Comparison of ENCODE assay signal across 8 cellular contexts in the genomic region with DNA sequence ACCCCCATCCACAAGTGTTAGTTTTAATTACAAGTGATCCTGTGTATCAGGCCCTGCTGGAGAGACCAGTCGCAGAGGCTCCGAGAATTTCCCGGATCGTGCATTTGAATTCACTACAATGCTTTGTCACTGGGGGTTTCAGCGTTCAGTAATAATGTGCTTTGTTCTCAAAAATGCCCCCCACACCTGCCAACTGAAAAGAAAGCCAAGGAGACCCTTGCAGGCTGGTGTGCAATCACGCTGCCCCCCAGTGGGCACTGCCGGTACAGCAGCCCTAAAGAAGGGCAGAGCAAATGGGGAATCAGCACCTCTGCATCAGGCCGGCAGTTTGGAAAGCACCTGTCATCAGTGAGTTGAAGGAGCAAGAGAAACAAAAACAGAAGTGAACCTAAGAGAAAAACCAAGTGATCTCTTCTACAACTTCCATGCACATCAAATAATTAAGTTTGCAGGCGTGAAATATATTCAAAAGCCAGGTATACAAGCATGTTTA.
DNase-seq lines count a peak whose midpoint lies in the region; ATAC-seq and TF ChIP-seq lines count a peak whose summit lies in the region.

No MANE protein-coding gene starts in this region.

- TF ChIP-seq CTCF in epithelial cell of proximal tubule (conservative IDR thresholded peaks at IDR 0.05; ENCODE audit: low read depth, low read length) (peak; percentile 100), natural killer cell (IDR thresholded peaks at IDR 0.05) (peak; percentile 83)

- no peaks in the 10 kb centered on the region for H3K9me3 Mint-ChIP-seq in natural killer cell

- H3K36me3 Mint-ChIP-seq in natural killer cell: no peaks in the 10 kb centered on the region

- ATAC-seq in GM18873 (IDR thresholded peaks at IDR 0.05; ENCODE audit: low FRiP score, unreplicated experiment): peak; percentile 90
- peak; percentile 61 for ATAC-seq in HG03097 (IDR thresholded peaks at IDR 0.05; ENCODE audit: low FRiP score, unreplicated experiment)
- peak; percentile 66 to 78 (median 71) for ATAC-seq in natural killer cell

- no peak overlapping the region for H3K4me3 ChIP-seq in epithelial cell of proximal tubule (ENCODE audit: low read depth, low read length)

- H3K4me1 Mint-ChIP-seq in natural killer cell: peaks cover 0 to 9% of the 10 kb centered on the region in 2 donors

- no peak overlapping the region for H3K27ac Mint-ChIP-seq in natural killer cell

- H3K27me3 Mint-ChIP-seq in natural killer cell (ENCODE audit: low read depth in 2 of 2): peaks cover 16 to 24% of the 10 kb centered on the region in 2 donors

- intact Hi-C loops in natural killer cell (cut with micrococcal nuclease): loop anchor here (1.0 to 10.0 kb wide), 2 partner anchors 413 to 1307 kb away; no protein-coding TSS in a partner anchor

- peak in 11 of 14 donors; percentile 6 to 65 (median 27) for DNase-seq in C1 segment of cervical spinal cord (lab: John Stamatoyannopoulos, UW)
- peak; percentile 83 to 91 for DNase-seq in NCI-H526 (lab: John Stamatoyannopoulos, UW)
- peak; percentile 87 for DNase-seq in activated CD8-positive, alpha-beta memory T cell treated with anti-CD3 and anti-CD28 coated beads for 24 hours
- DNase-seq in epithelial cell of proximal tubule (ENCODE audit: low read depth): no peak
- DNase-seq in natural killer cell: peak; percentile 62
- DNase-seq in stimulated activated naive CD4-positive, alpha-beta T cell treated with Interleukin-2 at 50 U/mL for 16 hours (lab: John Stamatoyannopoulos, UW): peak; percentile 49

- no peak overlapping the region for H3K4me3 Mint-ChIP-seq in natural killer cell
